In genomic region chr10:28676968-28677888, GRCh38 we compare ENCODE assay signal across 1 cellular context.
TF ChIP-seq lines count a peak whose summit lies in the region.

Gene BAMBI, plus strand, starts transcription at chr10:28677521. Its CDS starts 377 bp downstream, at chr10:28677898.

TF ChIP-seq in K562, 482 proteins besides CTCF, POLR2A, EP300 and RAD21 (continued from another document and continues in another):
- TF ChIP-seq MTA2 (IDR thresholded peaks at IDR 0.05; ENCODE audit: low read depth) (no peak), ETV5 (CRISPR knock-in tag; IDR thresholded peaks at IDR 0.05; ENCODE audit: low read depth) (0 out of 2 replicates have a peak, but pooled peaks have one; percentile 29), MTF1 (CRISPR knock-in tag; IDR thresholded peaks at IDR 0.05; ENCODE audit: borderline replicate concordance) (no peak), RHOXF2B (CRISPR knock-in tag; conservative IDR thresholded peaks at IDR 0.05) (no peak), HIVEP1 (CRISPR knock-in tag; IDR thresholded peaks at IDR 0.05) (no peak), MYBL2 (IDR thresholded peaks at IDR 0.05; ENCODE audit: low read depth) (no peak), MYBL2 (CRISPR knock-in tag; IDR thresholded peaks at IDR 0.05; ENCODE audit: borderline replicate concordance) (no peak), ZNF384 (IDR thresholded peaks at IDR 0.05; ENCODE audit: low read depth, low read length) (no peak), HMG20A (CRISPR knock-in tag; conservative IDR thresholded peaks at IDR 0.05) (no peak), HSF4 (CRISPR knock-in tag; IDR thresholded peaks at IDR 0.05; ENCODE audit: borderline replicate concordance) (no peak), ZNF518B (CRISPR knock-in tag; IDR thresholded peaks at IDR 0.05) (no peak), ETV6 (IDR thresholded peaks at IDR 0.05; ENCODE audit: borderline replicate concordance in 1 of 2, low read depth in 2 of 2, low read length in 1 of 2) (no peak), ETV6 (CRISPR knock-in tag; IDR thresholded peaks at IDR 0.05; ENCODE audit: borderline replicate concordance) (no peak), CBFA2T3 (IDR thresholded peaks at IDR 0.05) (no peak), SMC3 (conservative IDR thresholded peaks at IDR 0.05; ENCODE audit: insufficient read depth, low read depth, low read length) (peak; percentile 77), ZNF740 (CRISPR knock-in tag; IDR thresholded peaks at IDR 0.05) (no peak), ZNF740 (tag; IDR thresholded peaks at IDR 0.05) (no peak), E2F8 (IDR thresholded peaks at IDR 0.05; ENCODE audit: low read depth, partially characterized antibody) (no peak), ESRRA (IDR thresholded peaks at IDR 0.05; ENCODE audit: borderline replicate concordance, low read depth) (0 out of 2 replicates have a peak, but pooled peaks have one; percentile 19), ZNF431 (CRISPR knock-in tag; IDR thresholded peaks at IDR 0.05) (0 out of 2 replicates have a peak, but pooled peaks have one; percentile 63), POLR2H (tag; IDR thresholded peaks at IDR 0.05; ENCODE audit: low read depth) (peak; percentile 84), FOXO4 (CRISPR knock-in tag; IDR thresholded peaks at IDR 0.05) (no peak), ETS2 (tag; IDR thresholded peaks at IDR 0.05; ENCODE audit: borderline replicate concordance, poor library complexity, severe bottlenecking) (no peak), RUNX1 (IDR thresholded peaks at IDR 0.05; ENCODE audit: low read depth) (no peak), CHCHD3 (CRISPR knock-in tag; IDR thresholded peaks at IDR 0.05) (no peak), CBFB (CRISPR knock-in tag; IDR thresholded peaks at IDR 0.05) (no peak), ZNF77 (CRISPR knock-in tag; IDR thresholded peaks at IDR 0.05) (no peak), ARID2 (IDR thresholded peaks at IDR 0.05) (no peak), TSHZ1 (CRISPR knock-in tag; IDR thresholded peaks at IDR 0.05) (no peak), MITF (IDR thresholded peaks at IDR 0.05) (no peak), SMARCA4 (IDR thresholded peaks at IDR 0.05) (no peak), ZNF407 (IDR thresholded peaks at IDR 0.05; ENCODE audit: low read depth) (no peak), ELF2 (CRISPR knock-in tag; IDR thresholded peaks at IDR 0.05) (no peak)
- TF ChIP-seq, protein P1, sequence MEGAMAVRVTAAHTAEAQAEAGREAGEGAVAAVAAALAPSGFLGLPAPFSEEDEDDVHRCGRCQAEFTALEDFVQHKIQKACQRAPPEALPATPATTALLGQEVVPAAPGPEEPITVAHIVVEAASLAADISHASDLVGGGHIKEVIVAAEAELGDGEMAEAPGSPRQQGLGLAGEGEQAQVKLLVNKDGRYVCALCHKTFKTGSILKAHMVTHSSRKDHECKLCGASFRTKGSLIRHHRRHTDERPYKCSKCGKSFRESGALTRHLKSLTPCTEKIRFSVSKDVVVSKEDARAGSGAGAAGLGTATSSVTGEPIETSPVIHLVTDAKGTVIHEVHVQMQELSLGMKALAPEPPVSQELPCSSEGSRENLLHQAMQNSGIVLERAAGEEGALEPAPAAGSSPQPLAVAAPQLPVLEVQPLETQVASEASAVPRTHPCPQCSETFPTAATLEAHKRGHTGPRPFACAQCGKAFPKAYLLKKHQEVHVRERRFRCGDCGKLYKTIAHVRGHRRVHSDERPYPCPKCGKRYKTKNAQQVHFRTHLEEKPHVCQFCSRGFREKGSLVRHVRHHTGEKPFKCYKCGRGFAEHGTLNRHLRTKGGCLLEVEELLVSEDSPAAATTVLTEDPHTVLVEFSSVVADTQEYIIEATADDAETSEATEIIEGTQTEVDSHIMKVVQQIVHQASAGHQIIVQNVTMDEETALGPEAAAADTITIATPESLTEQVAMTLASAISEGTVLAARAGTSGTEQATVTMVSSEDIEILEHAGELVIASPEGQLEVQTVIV (CRISPR knock-in tag; IDR thresholded peaks at IDR 0.05; ENCODE audit: borderline replicate concordance): no peak
